8 cellular contexts compared by ENCODE assay signal in genomic region chr2:9638532-9638931, GRCh38. TPM values are rescaled to one million over a fixed set of nuclear protein-coding genes. Genes with fewer than 3 reads are reported as not detected.
DNase-seq lines count a peak whose midpoint lies in the region; ATAC-seq lines count a peak whose summit lies in the region.

No MANE protein-coding gene starts in this region.

- peak; percentile 85 for DNase-seq in H4 (ENCODE audit: low spot score)
- DNase-seq in amygdala (lab: John Stamatoyannopoulos, UW): peak in 53 of 56 donors; percentile 21 to 93 (median 78)
- DNase-seq in hepatic stellate cell (ENCODE audit: low spot score): peak; percentile 96
- no peak for DNase-seq in T-helper 1 cell
- DNase-seq in activated naive CD4-positive, alpha-beta T cell treated with anti-CD3 and anti-CD28 coated beads, Interleukin-2, amount 50 U/mL, for 72 hours (ENCODE audit: low spot score in 2 of 2): no peak
- no peak for DNase-seq in activated T-cell treated with anti-CD3 and anti-CD28 coated beads, Interleukin-2, amount 50 U/mL, for 72 hours
- DNase-seq in mesenteric fat pad (ENCODE audit: low spot score): no peak

- H3K9ac ChIP-seq in skeletal muscle tissue (ENCODE audit: low read depth in 1 of 3, low read length in 3 of 3): no peak overlapping the region

- H3K9me3 ChIP-seq in skeletal muscle tissue (ENCODE audit: control insufficient read depth in 3 of 3, low read length in 3 of 3): no peaks in the 10 kb centered on the region

- H3K27me3 ChIP-seq in skeletal muscle tissue (ENCODE audit: control insufficient read depth in 3 of 3, insufficient read depth in 3 of 3, low read length in 3 of 3): no peaks in the 10 kb centered on the region

- ATAC-seq in activated naive CD4-positive, alpha-beta T cell treated with anti-CD3 and anti-CD28 coated beads, Interleukin-2, amount 50 U/mL, for 72 hours: no peak
- no peak for ATAC-seq in activated T-cell treated with anti-CD3 and anti-CD28 coated beads, Interleukin-2, amount 50 U/mL, for 72 hours (replicated peaks in 1 of 2)

- peaks cover 10 to 21% (median 14%) of the 10 kb centered on the region in 3 donors for H3K4me1 ChIP-seq in skeletal muscle tissue (ENCODE audit: control insufficient read depth in 3 of 3, insufficient read depth in 3 of 3, low read length in 3 of 3)

- H3K27ac Mint-ChIP-seq in activated naive CD4-positive, alpha-beta T cell treated with anti-CD3 and anti-CD28 coated beads, Interleukin-2, amount 50 U/mL, for 72 hours: no peak overlapping the region
- no peak overlapping the region for H3K27ac Mint-ChIP-seq in activated T-cell treated with anti-CD3 and anti-CD28 coated beads, Interleukin-2, amount 50 U/mL, for 72 hours

- no peaks in the 10 kb centered on the region for H3K36me3 ChIP-seq in skeletal muscle tissue (ENCODE audit: control insufficient read depth in 3 of 3, insufficient read depth in 3 of 3, low read length in 3 of 3)

- H3K27ac ChIP-seq in skeletal muscle tissue (ENCODE audit: low read depth, low read length): peak overlapping the region; percentile 61

- no peak overlapping the region for H3K4me3 Mint-ChIP-seq in activated T-cell treated with anti-CD3 and anti-CD28 coated beads, Interleukin-2, amount 50 U/mL, for 72 hours

- peaks cover 16% of the 10 kb centered on the region for H3K27me3 Mint-ChIP-seq in activated T-cell treated with anti-CD3 and anti-CD28 coated beads, Interleukin-2, amount 50 U/mL, for 72 hours (ENCODE audit: low read depth)

- H3K9me3 Mint-ChIP-seq in activated naive CD4-positive, alpha-beta T cell treated with anti-CD3 and anti-CD28 coated beads, Interleukin-2, amount 50 U/mL, for 72 hours: no peaks in the 10 kb centered on the region
- no peaks in the 10 kb centered on the region for H3K9me3 Mint-ChIP-seq in activated T-cell treated with anti-CD3 and anti-CD28 coated beads, Interleukin-2, amount 50 U/mL, for 72 hours

- peaks cover 46% of the 10 kb centered on the region for H3K4me1 Mint-ChIP-seq in activated T-cell treated with anti-CD3 and anti-CD28 coated beads, Interleukin-2, amount 50 U/mL, for 72 hours (ENCODE audit: low read depth)

- no peaks in the 10 kb centered on the region for H3K36me3 Mint-ChIP-seq in activated naive CD4-positive, alpha-beta T cell treated with anti-CD3 and anti-CD28 coated beads, Interleukin-2, amount 50 U/mL, for 72 hours
- H3K36me3 Mint-ChIP-seq in activated T-cell treated with anti-CD3 and anti-CD28 coated beads, Interleukin-2, amount 50 U/mL, for 72 hours (ENCODE audit: insufficient read depth in 2 of 2): no peaks in the 10 kb centered on the region

- no peak overlapping the region for H3K4me3 ChIP-seq in skeletal muscle tissue (ENCODE audit: low read length in 3 of 3)

RNA-seq across cellular contexts. Expression of gene YWHAQ, which starts 7.7 kb away (rescaled TPM):
- total RNA-seq in H4 (2014; rRNA removed; shearing (Covaris generic)): 279 and 391 TPM in 2 replicates
- 140 TPM for total RNA-seq in skeletal muscle tissue
- total RNA-seq in activated naive CD4-positive, alpha-beta T cell treated with anti-CD3 and anti-CD28 coated beads, Interleukin-2, amount 50 U/mL, for 72 hours: 100 to 1,000 TPM; 225 to 256 TPM
- 100 to 1,000 TPM; 207 to 251 TPM for total RNA-seq in activated T-cell treated with anti-CD3 and anti-CD28 coated beads, Interleukin-2, amount 50 U/mL, for 72 hours
- 183 TPM for total RNA-seq in mesenteric fat pad

Comparison
In these comparisons a context has a peak if more than half of its experiments do, and no peak if none do; other contexts are left out.
1. DNase-seq: peak in H4 (single experiment), amygdala (53 of 56) and hepatic stellate cell (single experiment); none in T-helper 1 cell (0 of 5), activated naive CD4-positive, alpha-beta T cell treated with anti-CD3 and anti-CD28 coated beads, Interleukin-2, amount 50 U/mL, for 72 hours (0 of 2), activated T-cell treated with anti-CD3 and anti-CD28 coated beads, Interleukin-2, amount 50 U/mL, for 72 hours (0 of 2) and mesenteric fat pad (single experiment).